ENCODE assay signal across 13 cellular contexts in genomic region chr12:105523164-105524057, GRCh38.
DNase-seq lines count a peak whose midpoint lies in the region; ATAC-seq and TF ChIP-seq lines count a peak whose summit lies in the region.
"Had no signal": no experiment of that assay in that cellular context is flagged by ENCODE, and none has a peak within 500 bp of the region (broad histone marks: within the 10 kb centered on the region; RNA-seq: fewer than 3 reads in every experiment).

No MANE protein-coding gene starts in this region.

- H3K4me1 Mint-ChIP-seq in T-helper 17 cell = no peaks in the 10 kb centered on the region
- H3K4me1 Mint-ChIP-seq: activated naive CD4-positive, alpha-beta T cell treated with anti-CD3 and anti-CD28 coated beads, Interleukin-2, amount 50 U/mL, for 24 hours had no signal

- H3K4me1 ChIP-seq in SJCRH30 = no peaks in the 10 kb centered on the region; the same call in 1 of the 2 replicates
- no peaks in the 10 kb centered on the region for H3K4me1 ChIP-seq in effector memory CD4-positive, alpha-beta T cell (ENCODE audit: control insufficient read depth, insufficient read depth, low read length, poor library complexity, severe bottlenecking)

- CTCF ChIA-PET in AG04449 (lab: Yijun Ruan, JAX) = interaction anchor here (1.0 to 1.4 kb wide), 2 partner anchors 9 to 103 kb away, joined by 3 read pairs; no protein-coding TSS in a partner anchor

- H3K9me3 ChIP-seq in SJCRH30 (replicated peaks) (no peaks in the 10 kb centered on the region), T-helper 17 cell (ENCODE audit: control insufficient read depth, low read length, poor library complexity, severe bottlenecking) (no peaks in the 10 kb centered on the region)
- no peaks in the 10 kb centered on the region for H3K9me3 ChIP-seq in effector memory CD4-positive, alpha-beta T cell (ENCODE audit: control insufficient read depth, low read length)

- no peak overlapping the region for H3K4me3 ChIP-seq in AG04449 (ENCODE audit: low read depth, low read length)
- H3K4me3 ChIP-seq in SJCRH30 = no peak overlapping the region
- H3K4me3 ChIP-seq in fibroblast of villous mesenchyme (ENCODE audit: low read depth, low read length) = no peak overlapping the region
- no peak overlapping the region for H3K4me3 ChIP-seq in effector memory CD4-positive, alpha-beta T cell (ENCODE audit: insufficient read depth, low read depth, low read length, poor library complexity, severe bottlenecking)

- H3K36me3 ChIP-seq in SJCRH30 = no peaks in the 10 kb centered on the region
- no peaks in the 10 kb centered on the region for H3K36me3 ChIP-seq in effector memory CD4-positive, alpha-beta T cell (ENCODE audit: control insufficient read depth, insufficient read depth, low read length)

- DNase-seq in AG04449 (ENCODE audit: low read depth, low spot score) = peak; percentile 92
- peak; percentile 44 to 48 for DNase-seq in SJCRH30
- peak; percentile 85 for DNase-seq in fibroblast of villous mesenchyme (ENCODE audit: low read depth)
- DNase-seq in omental fat pad (ENCODE audit: low spot score) = peak; percentile 23
- no peak for DNase-seq in T-helper 17 cell
- DNase-seq in effector memory CD4-positive, alpha-beta T cell = no peak
- DNase-seq: hippocampal formation; NCI-H345; stimulated activated naive CD4-positive, alpha-beta T cell had no signal

- H3K27me3 ChIP-seq in SJCRH30 = no peaks in the 10 kb centered on the region
- no peaks in the 10 kb centered on the region for H3K27me3 ChIP-seq in effector memory CD4-positive, alpha-beta T cell (replicated peaks; ENCODE audit: control insufficient read depth, insufficient read depth, low read length, poor library complexity, severe bottlenecking)

- no peak overlapping the region for H3K4me3 Mint-ChIP-seq in T-helper 17 cell
- H3K4me3 Mint-ChIP-seq: activated naive CD4-positive, alpha-beta T cell treated with anti-CD3 and anti-CD28 coated beads, Interleukin-2, amount 50 U/mL, for 24 hours had no signal

- H3K36me3 Mint-ChIP-seq in T-helper 17 cell (ENCODE audit: low read depth) = no peaks in the 10 kb centered on the region
- H3K36me3 Mint-ChIP-seq: activated naive CD4-positive, alpha-beta T cell treated with anti-CD3 and anti-CD28 coated beads, Interleukin-2, amount 50 U/mL, for 24 hours had no signal

- ATAC-seq in omental fat pad (ENCODE audit: low FRiP score) = no peak
- no peak for ATAC-seq in T-helper 17 cell
- no peak for ATAC-seq in HG03442 (IDR thresholded peaks at IDR 0.05; ENCODE audit: unreplicated experiment)
- ATAC-seq in GM18861 (IDR thresholded peaks at IDR 0.05; ENCODE audit: unreplicated experiment) = no peak

- peaks cover 6% of the 10 kb centered on the region for H3K27me3 Mint-ChIP-seq in T-helper 17 cell

- TF ChIP-seq CTCF in AG04449 (IDR thresholded peaks at IDR 0.05; ENCODE audit: insufficient read depth, low read length, missing control alignments) (no peak), fibroblast of villous mesenchyme (IDR thresholded peaks at IDR 0.05; ENCODE audit: insufficient read depth, low read depth, low read length) (no peak), omental fat pad (IDR thresholded peaks at IDR 0.05) (no peak)

- POLR2A ChIA-PET in AG04449 (lab: Yijun Ruan, JAX) = no interaction called here

- no peak overlapping the region for H3K27ac ChIP-seq in SJCRH30
- H3K27ac ChIP-seq in effector memory CD4-positive, alpha-beta T cell (ENCODE audit: insufficient read depth, low read length, poor library complexity, severe bottlenecking) = no peak overlapping the region
- H3K27ac ChIP-seq: HL-60 had no signal

- H3K27ac Mint-ChIP-seq in T-helper 17 cell = no peak overlapping the region
- H3K27ac Mint-ChIP-seq: activated naive CD4-positive, alpha-beta T cell treated with anti-CD3 and anti-CD28 coated beads, Interleukin-2, amount 50 U/mL, for 24 hours had no signal

Comparison
In these comparisons a context has a peak if more than half of its experiments do, and no peak if none do; other contexts are left out.
1. DNase-seq: peak in AG04449 (single experiment), SJCRH30 (2 of 2), fibroblast of villous mesenchyme (single experiment) and omental fat pad (single experiment); none in T-helper 17 cell (0 of 3) and effector memory CD4-positive, alpha-beta T cell (0 of 3).